ENCODE assay signal across 1 cellular context in the genomic region with DNA sequence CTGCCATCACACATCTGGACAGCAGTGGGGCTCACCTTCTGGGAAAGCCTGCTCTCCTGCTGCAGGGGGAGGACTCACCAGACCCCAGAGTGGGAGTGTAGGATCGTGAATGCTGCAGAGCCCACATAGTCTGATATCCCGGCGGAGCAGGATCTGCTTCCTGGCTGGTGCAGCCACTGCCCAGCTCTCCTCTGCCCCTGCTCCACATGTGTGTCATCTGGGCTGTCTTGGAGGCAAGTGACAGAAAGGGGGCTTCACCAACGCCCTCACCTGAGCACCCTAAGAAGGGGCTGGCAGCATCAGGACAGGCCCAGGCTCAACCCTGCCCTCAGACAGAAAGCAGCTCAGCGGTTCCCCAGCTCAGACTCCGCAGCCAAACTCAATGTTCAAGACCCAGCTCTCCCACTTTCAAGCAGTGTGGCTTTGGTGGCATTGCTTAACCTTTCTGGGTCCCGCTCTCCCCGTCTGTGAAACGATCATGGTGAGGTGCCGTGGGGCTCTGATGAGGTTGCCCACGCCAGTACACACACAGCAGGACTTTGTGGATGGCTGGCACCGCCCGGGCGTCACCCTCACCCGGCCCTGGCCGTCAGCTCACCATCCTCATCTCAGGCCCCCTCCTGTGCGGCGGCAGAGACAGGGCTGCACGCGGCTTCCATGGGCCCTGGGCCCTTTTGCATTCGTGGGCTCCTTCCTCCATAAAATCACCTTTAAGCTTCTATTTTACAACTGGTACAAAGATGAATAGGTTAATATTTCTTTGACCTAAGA.
TF ChIP-seq lines count a peak whose summit lies in the region.

No MANE protein-coding gene starts in this region.

TF ChIP-seq in H1, 55 proteins besides CTCF, POLR2A, EP300 and RAD21:
- TF ChIP-seq PHF8 (conservative IDR thresholded peaks at IDR 0.05; ENCODE audit: low read depth, low read length) (no peak), CHD7 (IDR thresholded peaks at IDR 0.05; ENCODE audit: insufficient replicate concordance, low read length) (no peak), NRF1 (IDR thresholded peaks at IDR 0.05; ENCODE audit: low read depth, low read length) (no peak), SIN3A (conservative IDR thresholded peaks at IDR 0.05 in 1 of 2, IDR thresholded peaks at IDR 0.05 in 1 of 2; ENCODE audit: low read depth in 1 of 2, low read length in 2 of 2) (no peak), CBX8 (IDR thresholded peaks at IDR 0.05; ENCODE audit: borderline replicate concordance, low read depth, low read length) (no peak), KDM4A (IDR thresholded peaks at IDR 0.05; ENCODE audit: low read depth, low read length, severe bottlenecking) (no peak), RNF2 (IDR thresholded peaks at IDR 0.05; ENCODE audit: borderline replicate concordance, low read depth, low read length, missing control alignments, poor library complexity, severe bottlenecking) (no peak), BACH1 (IDR thresholded peaks at IDR 0.05; ENCODE audit: low read length) (no peak), EZH2 (IDR thresholded peaks at IDR 0.05; ENCODE audit: low read depth, low read length, severe bottlenecking) (no peak), SUZ12 (IDR thresholded peaks at IDR 0.05; ENCODE audit: low read length) (no peak)
